8 cellular contexts compared by ENCODE assay signal in genomic region chr6:52285174-52286068, GRCh38. TPM values are rescaled to one million over a fixed set of nuclear protein-coding genes. Genes with fewer than 3 reads are reported as not detected.
DNase-seq lines count a peak whose midpoint lies in the region; ATAC-seq, FAIRE-seq and TF ChIP-seq lines count a peak whose summit lies in the region.

No MANE protein-coding gene starts in this region.

- peak in 1 of 2 experiments; percentile 33; a peak in 1 of 6 replicates for ATAC-seq in A549
- ATAC-seq in GM21786 (IDR thresholded peaks at IDR 0.05; ENCODE audit: unreplicated experiment), result no peak
- no peak for ATAC-seq in GM18867 (IDR thresholded peaks at IDR 0.05; ENCODE audit: unreplicated experiment)

- H3K4me1 ChIP-seq in A549 (peaks cover 17% of the 10 kb centered on the region; the same call in 2 of the 3 replicates), fibroblast of lung (ENCODE audit: control insufficient read depth, extremely low read depth, insufficient read depth, low read length) (peaks cover 3% of the 10 kb centered on the region), rectal smooth muscle tissue (ENCODE audit: control insufficient read depth, insufficient read depth, low read length) (peaks cover 6% of the 10 kb centered on the region)

- CTCF ChIA-PET in A549 (lab: Yijun Ruan, JAX), result interaction anchor here (0.7 to 4.5 kb wide), 10 partner anchors 12 to 313 kb away, joined by 3 to 46 read pairs (median 4); partner anchors contain the start of gene PAQR8

- peaks cover 2% of the 10 kb centered on the region for H3K36me3 ChIP-seq in fibroblast of lung (ENCODE audit: control insufficient read depth, insufficient read depth, low read length)
- peaks cover 4% of the 10 kb centered on the region for H3K36me3 ChIP-seq in rectal smooth muscle tissue (ENCODE audit: control insufficient read depth, insufficient read depth, low read length)

- H3K4me3 ChIP-seq in A549, result peak overlapping the region; percentile 44
- H3K4me3 ChIP-seq in fibroblast of lung (replicated peaks in 1 of 4; ENCODE audit: control extremely low read depth in 1 of 4, insufficient read depth in 1 of 4, low read depth in 3 of 4, low read length in 4 of 4), result peak overlapping the region; percentile 42 to 91 (median 69)
- H3K4me3 ChIP-seq in rectal smooth muscle tissue (ENCODE audit: low read length), result peak overlapping the region; percentile 78

- H3K9ac ChIP-seq in fibroblast of lung (ENCODE audit: insufficient read depth, low read length), result no peak overlapping the region
- no peak overlapping the region for H3K9ac ChIP-seq in rectal smooth muscle tissue (ENCODE audit: low read length)

- no peaks in the 10 kb centered on the region for H3K9me3 ChIP-seq in A549
- no peaks in the 10 kb centered on the region for H3K9me3 ChIP-seq in fibroblast of lung (ENCODE audit: control insufficient read depth, insufficient read depth, low read depth, low read length)

- H3K27me3 ChIP-seq in fibroblast of lung (ENCODE audit: control insufficient read depth, insufficient read depth, low read length) (no peaks in the 10 kb centered on the region), rectal smooth muscle tissue (ENCODE audit: control insufficient read depth, insufficient read depth, low read length) (no peaks in the 10 kb centered on the region)

- no peak for FAIRE-seq in A549 (lab: Jason Lieb, UNC)

- DNase-seq in A549 (ENCODE audit: low read depth in 1 of 2, low spot score in 1 of 2), result no peak
- DNase-seq in GM20000 (ENCODE audit: low spot score), result peak; percentile 20
- DNase-seq in RKO (ENCODE audit: low spot score), result peak; percentile 64
- DNase-seq in fibroblast of lung (ENCODE audit: low read depth in 2 of 2), result peak in 1 of 2 donors; percentile 43
- no peak for DNase-seq in H4 (ENCODE audit: low spot score)

- H3K4me2 ChIP-seq in A549, result peak overlapping the region; percentile 80
- peak overlapping the region; percentile 89 for H3K4me2 ChIP-seq in fibroblast of lung (ENCODE audit: extremely low read depth, insufficient read depth, low read length)

- no peak for TF ChIP-seq RAD21 in A549 (conservative IDR thresholded peaks at IDR 0.05 in 1 of 2, IDR thresholded peaks at IDR 0.05 in 1 of 2)

- 7% methylated on average over 13 of the region's 13 CpGs for WGBS in A549 (ENCODE audit: missing lambda C conversion rate)

- POLR2A ChIA-PET in A549 (lab: Yijun Ruan, JAX), result interaction anchor here (0.8 to 1.4 kb wide), 5 partner anchors 35 to 135 kb away, joined by 3 to 7 read pairs (median 4); partner anchors contain the start of genes EFHC1 and PAQR8

- peak overlapping the region; percentile 70 for H2AFZ ChIP-seq in fibroblast of lung (ENCODE audit: low read length)

- H3K27ac ChIP-seq in A549 (peak overlapping the region; percentile 56 to 77), fibroblast of lung (ENCODE audit: insufficient read depth, low read length) (peak overlapping the region; percentile 10), rectal smooth muscle tissue (ENCODE audit: low read depth, low read length) (peak overlapping the region; percentile 11)

- TF ChIP-seq CTCF in A549 (IDR thresholded peaks at IDR 0.05) (0 out of 3 replicates have a peak, but pooled peaks have one; percentile 4), GM20000 (IDR thresholded peaks at IDR 0.05; ENCODE audit: extremely low read depth, missing control alignments) (no peak), fibroblast of lung (conservative IDR thresholded peaks at IDR 0.05 in 1 of 2, IDR thresholded peaks at IDR 0.05 in 1 of 2; ENCODE audit: low read depth in 1 of 2, low read length in 2 of 2) (peak in 1 of 2 donors; percentile 21)

- no peak for TF ChIP-seq POLR2A in A549 (IDR thresholded peaks at IDR 0.05; ENCODE audit: low read length)

- H3K79me2 ChIP-seq in fibroblast of lung (ENCODE audit: control insufficient read depth, insufficient read depth, low read length), result peaks cover 20% of the 10 kb centered on the region

- H4K20me1 ChIP-seq in fibroblast of lung (ENCODE audit: control insufficient read depth, extremely low read depth, insufficient read depth, low read length), result no peaks in the 10 kb centered on the region

- no peak for TF ChIP-seq EP300 in A549 (IDR thresholded peaks at IDR 0.05)

TF ChIP-seq in A549, 52 proteins besides CTCF, POLR2A, EP300 and RAD21:
- TF ChIP-seq ZNF302 (CRISPR knock-in tag; IDR thresholded peaks at IDR 0.05) (no peak), EHF (CRISPR knock-in tag; IDR thresholded peaks at IDR 0.05) (no peak), HMGXB4 (CRISPR knock-in tag; IDR thresholded peaks at IDR 0.05; ENCODE audit: borderline replicate concordance) (no peak), MAFK (IDR thresholded peaks at IDR 0.05; ENCODE audit: partially characterized antibody) (no peak), KDM5A (IDR thresholded peaks at IDR 0.05) (no peak), NFE2L2 (conservative IDR thresholded peaks at IDR 0.05; ENCODE audit: low read length) (no peak), MAZ (IDR thresholded peaks at IDR 0.05; ENCODE audit: borderline replicate concordance, low read depth, low read length) (no peak), JUNB (IDR thresholded peaks at IDR 0.05) (no peak), TFCP2L1 (CRISPR knock-in tag; IDR thresholded peaks at IDR 0.05) (no peak), SREBF2 (IDR thresholded peaks at IDR 0.05) (no peak)
- TF ChIP-seq, protein P1, sequence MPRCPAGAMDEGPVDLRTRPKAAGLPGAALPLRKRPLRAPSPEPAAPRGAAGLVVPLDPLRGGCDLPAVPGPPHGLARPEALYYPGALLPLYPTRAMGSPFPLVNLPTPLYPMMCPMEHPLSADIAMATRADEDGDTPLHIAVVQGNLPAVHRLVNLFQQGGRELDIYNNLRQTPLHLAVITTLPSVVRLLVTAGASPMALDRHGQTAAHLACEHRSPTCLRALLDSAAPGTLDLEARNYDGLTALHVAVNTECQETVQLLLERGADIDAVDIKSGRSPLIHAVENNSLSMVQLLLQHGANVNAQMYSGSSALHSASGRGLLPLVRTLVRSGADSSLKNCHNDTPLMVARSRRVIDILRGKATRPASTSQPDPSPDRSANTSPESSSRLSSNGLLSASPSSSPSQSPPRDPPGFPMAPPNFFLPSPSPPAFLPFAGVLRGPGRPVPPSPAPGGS (IDR thresholded peaks at IDR 0.05), result no peak

RNA-seq across cellular contexts. Expression of gene MCM3, which starts 0.9 kb away (rescaled TPM):
- polyA plus RNA-seq in A549 (2011; rRNA removed) (105 and 111 TPM in 2 replicates), A549 (2017; fragmentation: RNase III; extraction: RNeasy Plus Mini Kit Qiagen cat#74134 plus additional on column Dnase treatment) (94.7 to 101 TPM (median 95.9 TPM) in 3 replicates), fibroblast of lung (40.3 and 89.5 TPM in 2 replicates)
- polyA plus RNA-seq in A549 (2012; cell fraction: cytosol; rRNA removed), result 106 and 111 TPM in 2 replicates
- polyA plus RNA-seq in A549 (2012; cell fraction: nucleus; rRNA removed), result 148 and 202 TPM in 2 replicates
- polyA minus RNA-seq in A549 (2011; rRNA and poly(A)+ RNA removed), result 106 and 117 TPM in 2 replicates
- 15.9 and 18.0 TPM in 2 replicates for total RNA-seq in fibroblast of lung
- polyA plus RNA-seq in fibroblast of lung (2012), result 24.5 and 57.0 TPM in 2 replicates
- 27.7 and 117 TPM in 2 replicates for polyA minus RNA-seq in fibroblast of lung (ENCODE audit: low replicate concordance)
- 157 and 161 TPM in 2 replicates for total RNA-seq in H4 (2014; rRNA removed; shearing (Covaris generic))

RNA-seq across cellular contexts. Expression of gene IL17F, which starts 41.1 kb away (rescaled TPM):
- polyA plus RNA-seq in A549 (2011; rRNA removed) (not detected in 2 replicates), A549 (2017; fragmentation: RNase III; extraction: RNeasy Plus Mini Kit Qiagen cat#74134 plus additional on column Dnase treatment) (not detected in 3 replicates), fibroblast of lung (not detected in 2 replicates)
- not detected in 2 replicates for polyA plus RNA-seq in A549 (2012; cell fraction: cytosol; rRNA removed)
- polyA plus RNA-seq in A549 (2012; cell fraction: nucleus; rRNA removed), result not detected in 2 replicates
- not detected in 2 replicates for polyA minus RNA-seq in A549 (2011; rRNA and poly(A)+ RNA removed)
- not detected in 2 replicates for total RNA-seq in fibroblast of lung
- polyA plus RNA-seq in fibroblast of lung (2012), result not detected in 2 replicates
- polyA minus RNA-seq in fibroblast of lung (ENCODE audit: low replicate concordance), result not detected in 2 replicates
- total RNA-seq in H4 (2014; rRNA removed; shearing (Covaris generic)), result not detected in 2 replicates

Comparison
In these comparisons a context has a peak if more than half of its experiments do, and no peak if none do; other contexts are left out.
1. DNase-seq: peak in GM20000 (single experiment) and RKO (single experiment); none in A549 (0 of 2) and H4 (single experiment).
2. H3K27ac ChIP-seq: peak in every context shown above with its lines; median percentile 66 in A549; 11 in rectal smooth muscle tissue; 10 in fibroblast of lung.
3. Peak in every context shown above with its lines, with median percentiles within 50 percentile points of each other: H3K4me3 ChIP-seq.